Comparison of ENCODE assay signal across 15 cellular contexts in the genomic region with DNA sequence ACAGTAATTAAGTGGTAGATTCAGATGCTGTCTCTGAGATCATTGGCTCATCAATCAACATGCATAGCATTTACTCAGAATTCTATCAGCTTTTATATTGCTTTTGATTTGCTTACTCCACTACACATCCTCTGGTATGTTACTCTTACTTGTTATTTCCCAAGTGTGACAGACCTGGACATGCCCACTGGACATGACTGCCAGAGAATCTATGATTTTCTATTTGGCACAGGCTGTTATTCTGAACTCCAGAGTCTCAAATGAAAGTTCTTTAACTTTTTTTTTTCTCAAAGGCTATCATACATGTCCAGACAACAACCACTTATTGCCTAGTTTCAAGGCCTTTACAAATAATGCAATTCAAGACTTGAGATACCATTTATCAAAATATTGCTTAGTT.
DNase-seq lines count a peak whose midpoint lies in the region; TF ChIP-seq lines count a peak whose summit lies in the region.
"Had no signal": no experiment of that assay in that cellular context is flagged by ENCODE, and none has a peak within 500 bp of the region (broad histone marks: within the 10 kb centered on the region; RNA-seq: fewer than 3 reads in every experiment).

No MANE protein-coding gene starts in this region.

- H3K79me2 ChIP-seq in Karpas-422 (ENCODE audit: low read length) (no peaks in the 10 kb centered on the region), neural progenitor cell (ENCODE audit: low read depth) (no peaks in the 10 kb centered on the region)

- POLR2A ChIA-PET in RWPE1 (lab: Yijun Ruan, JAX; ENCODE audit: low non-redundant PET) = no interaction called here

- peaks cover 8% of the 10 kb centered on the region for H3K9me3 Mint-ChIP-seq in neural progenitor cell

- H3K4me1 ChIP-seq in Karpas-422 (ENCODE audit: low read length) (no peaks in the 10 kb centered on the region), neural progenitor cell (no peaks in the 10 kb centered on the region), testis (no peaks in the 10 kb centered on the region)

- CTCF ChIA-PET in RWPE1 (lab: Yijun Ruan, JAX) = interaction anchor here (0.7 kb wide), 1 partner anchor 59 kb away, joined by 3 read pairs; no protein-coding TSS in a partner anchor

- no peak overlapping the region for H3K27ac Mint-ChIP-seq in neural progenitor cell
- H3K27ac Mint-ChIP-seq: CD4-positive, alpha-beta memory T cell; GM23338; H9 had no signal

- H3K9me2 ChIP-seq in Karpas-422 (replicated peaks; ENCODE audit: insufficient read depth, low read length) = no peaks in the 10 kb centered on the region

- H2AFZ ChIP-seq in Karpas-422 (ENCODE audit: low read length) (no peak overlapping the region), neural progenitor cell (replicated peaks) (peak overlapping the region; percentile 17)
- H2AFZ ChIP-seq: GM23338 had no signal

- H3K9ac ChIP-seq in Karpas-422 (ENCODE audit: low read length) (no peak overlapping the region), neural progenitor cell (no peak overlapping the region)

- H3K27me3 ChIP-seq in Karpas-422 (ENCODE audit: low read length) = no peaks in the 10 kb centered on the region
- H3K27me3 ChIP-seq in neural progenitor cell = no peaks in the 10 kb centered on the region
- no peaks in the 10 kb centered on the region for H3K27me3 ChIP-seq in testis

- intact Hi-C loops in testis (cut with DNase I; ENCODE audit: low total_unique reads) = no loop called here

- H3K27me3 Mint-ChIP-seq in neural progenitor cell (ENCODE audit: insufficient read depth, low read depth) = peaks cover under 1% of the 10 kb centered on the region
- H3K27me3 Mint-ChIP-seq: CD4-positive, alpha-beta memory T cell had no signal

- DNase-seq in Karpas-422 (peak; percentile 14), RWPE1 (ENCODE audit: low spot score) (peak; percentile 1), epithelial cell of esophagus (ENCODE audit: low read depth) (peak; percentile 83), neural progenitor cell (ENCODE audit: low spot score) (no peak), testis (no peak), cerebellar cortex (ENCODE audit: low spot score) (no peak), KG1 (lab: John Stamatoyannopoulos, UW) (no peak)
- DNase-seq: C1 segment of cervical spinal cord; Calu3; CD4-positive, alpha-beta memory T cell; COR-L47; DMS53; DMS79 treated with DMSO at 0.1 percent for 48 hours; H9 had no signal

- H3K27ac ChIP-seq in Karpas-422 (ENCODE audit: low read length) (no peak overlapping the region), RWPE1 (no peak overlapping the region), neural progenitor cell (no peak overlapping the region), testis (no peak overlapping the region)

- H3K4me3 Mint-ChIP-seq in neural progenitor cell = no peak overlapping the region
- H3K4me3 Mint-ChIP-seq: CD4-positive, alpha-beta memory T cell; GM23338; H9 had no signal

- H3K4me2 ChIP-seq in Karpas-422 (ENCODE audit: low read depth, low read length, poor library complexity, severe bottlenecking) (no peak overlapping the region), neural progenitor cell (no peak overlapping the region)
- H3K4me2 ChIP-seq: GM23338 had no signal

- H4K20me1 ChIP-seq in Karpas-422 (ENCODE audit: insufficient read depth, low read depth, low read length) = no peaks in the 10 kb centered on the region
- H4K20me1 ChIP-seq in neural progenitor cell (ENCODE audit: low read depth) = no peaks in the 10 kb centered on the region

- H3F3A ChIP-seq in neural progenitor cell (ENCODE audit: low read depth) = no peaks in the 10 kb centered on the region

- H3K9me3 ChIP-seq in Karpas-422 (ENCODE audit: low read length) (no peaks in the 10 kb centered on the region), neural progenitor cell (ENCODE audit: low read depth) (no peaks in the 10 kb centered on the region), testis (no peaks in the 10 kb centered on the region)

- peaks cover 2% of the 10 kb centered on the region for H3K36me3 Mint-ChIP-seq in neural progenitor cell
- H3K36me3 Mint-ChIP-seq: CD4-positive, alpha-beta memory T cell had no signal

- no peaks in the 10 kb centered on the region for H3K4me1 Mint-ChIP-seq in neural progenitor cell
- H3K4me1 Mint-ChIP-seq: CD4-positive, alpha-beta memory T cell; GM23338; H9 had no signal

- H3K36me3 ChIP-seq in Karpas-422 (ENCODE audit: insufficient read depth, low read length) (no peaks in the 10 kb centered on the region), neural progenitor cell (no peaks in the 10 kb centered on the region), testis (ENCODE audit: low read depth, missing control alignments) (no peaks in the 10 kb centered on the region)

- H3K4me3 ChIP-seq in Karpas-422 (ENCODE audit: low read length) (no peak overlapping the region), epithelial cell of esophagus (ENCODE audit: low read length) (no peak overlapping the region), neural progenitor cell (no peak overlapping the region), testis (no peak overlapping the region)
- H3K4me3 ChIP-seq: GM23338 had no signal

- TF ChIP-seq CTCF in RWPE1 (conservative IDR thresholded peaks at IDR 0.05; ENCODE audit: low read depth) (no peak), epithelial cell of esophagus (IDR thresholded peaks at IDR 0.05; ENCODE audit: insufficient read depth, low read depth, low read length, missing control alignments) (no peak), neural progenitor cell (IDR thresholded peaks at IDR 0.05) (no peak), testis (IDR thresholded peaks at IDR 0.05) (no peak)

- TF ChIP-seq POLR2A in testis (IDR thresholded peaks at IDR 0.05) = no peak

Comparison
In these comparisons a context has a peak if more than half of its experiments do, and no peak if none do; other contexts are left out.
1. DNase-seq: peak in Karpas-422 (single experiment), RWPE1 (single experiment) and epithelial cell of esophagus (single experiment); none in neural progenitor cell (single experiment), testis (single experiment), cerebellar cortex (single experiment) and KG1 (single experiment).